ENCODE assay signal across 20 cellular contexts in genomic region chr2:186751078-186751477, GRCh38. TPM values are rescaled to one million over a fixed set of nuclear protein-coding genes. Genes with fewer than 3 reads are reported as not detected.
DNase-seq lines count a peak whose midpoint lies in the region; ATAC-seq, FAIRE-seq and TF ChIP-seq lines count a peak whose summit lies in the region.
"Had no signal": no experiment of that assay in that cellular context is flagged by ENCODE, and none has a peak within 500 bp of the region (broad histone marks: within the 10 kb centered on the region; RNA-seq: fewer than 3 reads in every experiment).

No MANE protein-coding gene starts in this region.

- no peak overlapping the region for H2BK120ac ChIP-seq in trophoblast cell (ENCODE audit: insufficient read depth, low read length, poor library complexity)

- no CpG with 5 or more reads among the region's 2 CpGs for WGBS in trophoblast cell (ENCODE audit: extremely low coverage, insufficient coverage, insufficient read length)

- H2AK5ac ChIP-seq in trophoblast cell (ENCODE audit: low read length) = no peak overlapping the region

- H3K4me1 ChIP-seq in MM.1S (ENCODE audit: low read length) (peaks cover 16% of the 10 kb centered on the region), astrocyte (ENCODE audit: insufficient read depth, low read length) (peaks cover 7% of the 10 kb centered on the region), trophoblast cell (ENCODE audit: control insufficient read depth in 1 of 2, insufficient read depth in 2 of 2, low read length in 2 of 2) (peaks cover 0 to 10% of the 10 kb centered on the region in 2 experiments)
- no peaks in the 10 kb centered on the region for H3K4me1 ChIP-seq in naive thymus-derived CD4-positive, alpha-beta T cell (ENCODE audit: control insufficient read depth in 2 of 2, insufficient read depth in 2 of 2, low read length in 2 of 2)

- H3K4me1 Mint-ChIP-seq in astrocyte (ENCODE audit: low read depth, unreplicated experiment) = peaks cover 6% of the 10 kb centered on the region
- peaks cover 0 to 5% (median 0%) of the 10 kb centered on the region in 7 donors for H3K4me1 Mint-ChIP-seq in naive thymus-derived CD4-positive, alpha-beta T cell
- H3K4me1 Mint-ChIP-seq: CD4-positive, CD25-positive, alpha-beta regulatory T cell; CD8-positive, alpha-beta memory T cell had no signal

- CTCF ChIA-PET in naive thymus-derived CD4-positive, alpha-beta T cell (lab: Charles Lee) = interaction anchor here (0.6 kb wide), 1 partner anchor 105 kb away, joined by 3 read pairs; no protein-coding TSS in a partner anchor

- H3K4ac ChIP-seq in trophoblast cell (ENCODE audit: low read depth, low read length) = no peak overlapping the region

- no peaks in the 10 kb centered on the region for H3K79me2 ChIP-seq in MM.1S (ENCODE audit: low read length)
- no peaks in the 10 kb centered on the region for H3K79me2 ChIP-seq in astrocyte (ENCODE audit: insufficient read depth, low read length)
- no peaks in the 10 kb centered on the region for H3K79me2 ChIP-seq in trophoblast cell (ENCODE audit: control insufficient read depth, insufficient read depth, low read length, poor library complexity)

- H4K91ac ChIP-seq in trophoblast cell (ENCODE audit: low read depth, low read length) = no peak overlapping the region

- H3K9me2 ChIP-seq in MM.1S (replicated peaks; ENCODE audit: insufficient read depth, low read length) = no peaks in the 10 kb centered on the region

- H3K36me3 ChIP-seq in MM.1S (replicated peaks; ENCODE audit: insufficient read depth, low read length) (no peaks in the 10 kb centered on the region), astrocyte (ENCODE audit: insufficient read depth, low read length) (peaks cover 6% of the 10 kb centered on the region), trophoblast cell (ENCODE audit: control insufficient read depth in 1 of 2, insufficient read depth in 2 of 2, low read length in 2 of 2) (no peaks in the 10 kb centered on the region)
- H3K36me3 ChIP-seq in naive thymus-derived CD4-positive, alpha-beta T cell (ENCODE audit: control insufficient read depth in 2 of 3, insufficient read depth in 3 of 3, low read length in 3 of 3) = no peaks in the 10 kb centered on the region
- H3K36me3 ChIP-seq: BE2C had no signal

- intact Hi-C loops in naive thymus-derived CD4-positive, alpha-beta T cell (cut with micrococcal nuclease) = no loop called here

- peaks cover 6% of the 10 kb centered on the region for H3K36me3 Mint-ChIP-seq in astrocyte (ENCODE audit: low read depth, unreplicated experiment)
- H3K36me3 Mint-ChIP-seq in naive thymus-derived CD4-positive, alpha-beta T cell = no peaks in the 10 kb centered on the region
- H3K36me3 Mint-ChIP-seq: CD4-positive, CD25-positive, alpha-beta regulatory T cell; CD8-positive, alpha-beta memory T cell had no signal

- H2BK5ac ChIP-seq in trophoblast cell (ENCODE audit: low read depth, low read length, poor library complexity) = no peak overlapping the region

- H3K4me2 ChIP-seq in MM.1S (ENCODE audit: low read depth, low read length) (0 out of 2 replicates have a peak overlapping the region, but pooled peaks have one; percentile 14), astrocyte (ENCODE audit: low read length) (no peak overlapping the region), trophoblast cell (ENCODE audit: low read length) (no peak overlapping the region)
- H3K4me2 ChIP-seq: GM23338 had no signal

- H3K4me3 Mint-ChIP-seq in astrocyte (ENCODE audit: unreplicated experiment) = no peak overlapping the region
- no peak overlapping the region for H3K4me3 Mint-ChIP-seq in naive thymus-derived CD4-positive, alpha-beta T cell
- H3K4me3 Mint-ChIP-seq: CD4-positive, CD25-positive, alpha-beta regulatory T cell; CD8-positive, alpha-beta memory T cell; GM23338; HFFc6 had no signal

- TF ChIP-seq CTCF in MM.1S (IDR thresholded peaks at IDR 0.05; ENCODE audit: low read length) (no peak), astrocyte (IDR thresholded peaks at IDR 0.05; ENCODE audit: insufficient read depth, low read depth, low read length) (no peak)

- no peak overlapping the region for H3K27ac Mint-ChIP-seq in astrocyte (ENCODE audit: unreplicated experiment)
- H3K27ac Mint-ChIP-seq in naive thymus-derived CD4-positive, alpha-beta T cell = no peak overlapping the region
- H3K27ac Mint-ChIP-seq: CD4-positive, CD25-positive, alpha-beta regulatory T cell; CD8-positive, alpha-beta memory T cell; GM23338; HFFc6 had no signal

- H3K9ac ChIP-seq in MM.1S (ENCODE audit: low read length) (no peak overlapping the region), astrocyte (ENCODE audit: low read length) (no peak overlapping the region), trophoblast cell (ENCODE audit: low read length) (no peak overlapping the region)

- H3K27me3 ChIP-seq in MM.1S (replicated peaks; ENCODE audit: insufficient read depth, low read length) = no peaks in the 10 kb centered on the region
- H3K27me3 ChIP-seq in astrocyte (ENCODE audit: insufficient read depth, low read length) = no peaks in the 10 kb centered on the region
- H3K27me3 ChIP-seq in trophoblast cell (ENCODE audit: insufficient read depth, low read length) = no peaks in the 10 kb centered on the region
- no peaks in the 10 kb centered on the region for H3K27me3 ChIP-seq in naive thymus-derived CD4-positive, alpha-beta T cell (ENCODE audit: control insufficient read depth in 2 of 2, insufficient read depth in 2 of 2, low read length in 2 of 2)
- H3K27me3 ChIP-seq: BE2C had no signal

- no peak overlapping the region for H2BK12ac ChIP-seq in trophoblast cell (ENCODE audit: low read length)

- peaks cover 2% of the 10 kb centered on the region for H3K79me1 ChIP-seq in trophoblast cell (ENCODE audit: low read length)

- H2AFZ ChIP-seq in MM.1S (ENCODE audit: low read length) (no peak overlapping the region), astrocyte (ENCODE audit: low read depth, low read length) (no peak overlapping the region), trophoblast cell (ENCODE audit: insufficient read depth, low read length, poor library complexity) (no peak overlapping the region)
- H2AFZ ChIP-seq: GM23338 had no signal

- H4K8ac ChIP-seq in trophoblast cell (ENCODE audit: low read depth, low read length) = no peak overlapping the region

- no peaks in the 10 kb centered on the region for H3K27me3 Mint-ChIP-seq in astrocyte (ENCODE audit: low read depth, unreplicated experiment)
- H3K27me3 Mint-ChIP-seq in naive thymus-derived CD4-positive, alpha-beta T cell = peaks cover 0 to 11% (median 0%) of the 10 kb centered on the region in 5 donors
- H3K27me3 Mint-ChIP-seq: CD4-positive, CD25-positive, alpha-beta regulatory T cell; CD8-positive, alpha-beta memory T cell had no signal

- H3K9me3 ChIP-seq in MM.1S (replicated peaks; ENCODE audit: insufficient read depth, low read length) (no peaks in the 10 kb centered on the region), astrocyte (ENCODE audit: insufficient read depth, low read depth, low read length) (no peaks in the 10 kb centered on the region), trophoblast cell (ENCODE audit: insufficient read depth, low read depth, low read length) (no peaks in the 10 kb centered on the region)
- H3K9me3 ChIP-seq in naive thymus-derived CD4-positive, alpha-beta T cell (ENCODE audit: control insufficient read depth in 2 of 3, low read length in 3 of 3) = no peaks in the 10 kb centered on the region
- H3K9me3 ChIP-seq: BE2C had no signal

- no peak for DNase-seq in GM12891 (ENCODE audit: insufficient read length, low spot score)
- DNase-seq in MM.1S = no peak
- no peak for DNase-seq in astrocyte (ENCODE audit: low read depth)
- peak; percentile 6 to 29 for DNase-seq in trophoblast cell
- no peak for DNase-seq in naive thymus-derived CD4-positive, alpha-beta T cell
- DNase-seq in H4 (ENCODE audit: low spot score) = no peak
- DNase-seq in NCI-H187 (lab: John Stamatoyannopoulos, UW) = no peak
- DNase-seq: ACHN; BE2C; C1 segment of cervical spinal cord; CD4-positive, CD25-positive, alpha-beta regulatory T cell; CD8-positive, alpha-beta memory T cell; COR-L47; H7; HFFc6 had no signal

- POLR2A ChIA-PET in naive thymus-derived CD4-positive, alpha-beta T cell (lab: Charles Lee) = no interaction called here

- H3K4me3 ChIP-seq in MM.1S (ENCODE audit: low read length) (no peak overlapping the region), astrocyte (ENCODE audit: insufficient read depth, low read depth, low read length) (no peak overlapping the region), trophoblast cell (ENCODE audit: low read depth, low read length) (no peak overlapping the region)
- no peak overlapping the region for H3K4me3 ChIP-seq in naive thymus-derived CD4-positive, alpha-beta T cell (ENCODE audit: low read length)
- H3K4me3 ChIP-seq: GM23338 had no signal

- TF ChIP-seq POLR2A in GM12891 (IDR thresholded peaks at IDR 0.05; ENCODE audit: low read depth, low read length) = no peak

- ATAC-seq in naive thymus-derived CD4-positive, alpha-beta T cell = no peak
- ATAC-seq: GM23338, HCT116 had no signal

- no peak overlapping the region for H3K14ac ChIP-seq in trophoblast cell (ENCODE audit: low read length)

- H3K18ac ChIP-seq in trophoblast cell (ENCODE audit: low read length) = no peak overlapping the region

- peaks cover 4% of the 10 kb centered on the region; the same call in 1 of the 2 replicates for H3F3A ChIP-seq in MM.1S (ENCODE audit: insufficient read depth, low read length)

- H4K12ac ChIP-seq in trophoblast cell (ENCODE audit: low read depth, low read length) = no peak overlapping the region

- FAIRE-seq in GM12891 (lab: Jason Lieb, UNC) = no peak
- peak; percentile 47 for FAIRE-seq in astrocyte (lab: Jason Lieb, UNC)
- FAIRE-seq: A204.1, D721Med had no signal

- H3K27ac ChIP-seq in MM.1S (ENCODE audit: low read length) = no peak overlapping the region
- H3K27ac ChIP-seq in astrocyte (ENCODE audit: low read depth, low read length) = no peak overlapping the region
- no peak overlapping the region for H3K27ac ChIP-seq in trophoblast cell (ENCODE audit: low read depth, low read length)
- no peak overlapping the region for H3K27ac ChIP-seq in naive thymus-derived CD4-positive, alpha-beta T cell (ENCODE audit: low read depth, low read length)
- H3K27ac ChIP-seq: HL-60 had no signal

- no peaks in the 10 kb centered on the region for H4K20me1 ChIP-seq in MM.1S (ENCODE audit: insufficient read depth, low read length)
- no peaks in the 10 kb centered on the region for H4K20me1 ChIP-seq in astrocyte (ENCODE audit: insufficient read depth, low read length)

- H3K23ac ChIP-seq in trophoblast cell (ENCODE audit: low read length) = no peak overlapping the region

- H3K9me3 Mint-ChIP-seq in astrocyte (ENCODE audit: unreplicated experiment) = no peaks in the 10 kb centered on the region
- peaks cover 0 to 2% (median 0%) of the 10 kb centered on the region in 11 donors for H3K9me3 Mint-ChIP-seq in naive thymus-derived CD4-positive, alpha-beta T cell
- H3K9me3 Mint-ChIP-seq: CD4-positive, CD25-positive, alpha-beta regulatory T cell; CD8-positive, alpha-beta memory T cell; GM23338; HFFc6 had no signal

TF ChIP-seq in GM12891, 5 proteins besides CTCF, POLR2A, EP300 and RAD21 (continues in another document):
- no peak for TF ChIP-seq POLR2AphosphoS5 (IDR thresholded peaks at IDR 0.05; ENCODE audit: low read depth, low read length)

RNA-seq across cellular contexts. Expression of gene FAM171B, which starts 57.2 kb away (rescaled TPM):
- 0.72 TPM for polyA plus RNA-seq in GM12891 (2012; ENCODE audit: low read depth, missing spikeins)
- total RNA-seq in astrocyte = 13.5 and 15.5 TPM in 2 replicates
- 2.2 and 2.3 TPM in 2 replicates for polyA plus RNA-seq in trophoblast cell (2013)
- total RNA-seq in naive thymus-derived CD4-positive, alpha-beta T cell = under 1 TPM in 4 of 5 experiments, not detected in 1; 0.05 to 0.91 (median 0.36) TPM
- polyA plus RNA-seq in naive thymus-derived CD4-positive, alpha-beta T cell = under 1 TPM in 1 of 2 donors, not detected in 1; 0.02 TPM
- total RNA-seq in H4 (2014; rRNA removed; shearing (Covaris generic)) = 7.9 and 10.3 TPM in 2 replicates
- polyA plus RNA-seq: CD4-positive, CD25-positive, alpha-beta regulatory T cell had no signal

Comparison
In these comparisons a context has a peak if more than half of its experiments do, and no peak if none do; other contexts are left out.
1. DNase-seq: peak in trophoblast cell (2 of 2); none in GM12891 (single experiment), MM.1S (single experiment), astrocyte (single experiment), naive thymus-derived CD4-positive, alpha-beta T cell (0 of 9), H4 (single experiment) and NCI-H187 (0 of 2).